ENCODE assay signal across 1 cellular context in the genomic region with DNA sequence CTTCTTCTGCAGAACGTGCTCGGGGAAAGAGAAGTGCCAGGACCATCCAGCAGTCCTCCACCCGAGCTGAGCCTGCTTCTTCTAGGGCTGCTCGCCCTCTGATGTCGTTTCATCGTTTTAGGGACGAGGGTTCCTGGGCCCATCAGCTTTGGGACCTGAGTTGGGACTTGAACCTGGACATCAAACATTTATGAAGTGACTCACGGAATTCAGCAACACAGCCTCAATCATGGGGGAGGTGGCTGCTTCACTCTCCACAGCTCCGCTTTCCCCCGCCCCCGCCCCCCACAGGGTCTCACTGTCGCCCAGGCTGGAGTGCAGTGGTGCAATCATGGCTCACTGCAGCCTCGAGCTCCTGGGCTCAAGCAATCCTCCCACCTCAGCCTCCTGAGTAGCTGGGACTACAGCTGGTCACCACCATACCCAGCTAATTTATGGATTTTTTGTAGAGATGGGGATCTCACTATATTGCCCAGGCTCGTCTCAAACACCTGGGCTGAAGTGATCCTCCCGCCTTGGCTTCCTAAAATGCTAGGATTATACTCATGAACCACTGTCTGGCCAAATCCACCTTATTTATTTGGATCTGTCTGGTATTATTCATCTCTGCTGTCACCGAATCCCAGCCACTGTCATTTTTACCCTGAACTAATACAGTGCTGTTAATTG.
TF ChIP-seq lines count a peak whose summit lies in the region.

No MANE protein-coding gene starts in this region.

TF ChIP-seq in HepG2, 621 proteins besides CTCF, POLR2A, EP300 and RAD21 (continued from another document):
- TF ChIP-seq, protein P1, sequence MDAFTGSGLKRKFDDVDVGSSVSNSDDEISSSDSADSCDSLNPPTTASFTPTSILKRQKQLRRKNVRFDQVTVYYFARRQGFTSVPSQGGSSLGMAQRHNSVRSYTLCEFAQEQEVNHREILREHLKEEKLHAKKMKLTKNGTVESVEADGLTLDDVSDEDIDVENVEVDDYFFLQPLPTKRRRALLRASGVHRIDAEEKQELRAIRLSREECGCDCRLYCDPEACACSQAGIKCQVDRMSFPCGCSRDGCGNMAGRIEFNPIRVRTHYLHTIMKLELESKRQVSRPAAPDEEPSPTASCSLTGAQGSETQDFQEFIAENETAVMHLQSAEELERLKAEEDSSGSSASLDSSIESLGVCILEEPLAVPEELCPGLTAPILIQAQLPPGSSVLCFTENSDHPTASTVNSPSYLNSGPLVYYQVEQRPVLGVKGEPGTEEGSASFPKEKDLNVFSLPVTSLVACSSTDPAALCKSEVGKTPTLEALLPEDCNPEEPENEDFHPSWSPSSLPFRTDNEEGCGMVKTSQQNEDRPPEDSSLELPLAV (CRISPR knock-in tag; conservative IDR thresholded peaks at IDR 0.05; ENCODE audit: low read depth) = no peak
- no peak for TF ChIP-seq TBL1XR1 (IDR thresholded peaks at IDR 0.05; ENCODE audit: borderline replicate concordance, low read length, partially characterized antibody)
- no peak for TF ChIP-seq RNF2 (conservative IDR thresholded peaks at IDR 0.05; ENCODE audit: low read depth)
- no peak for TF ChIP-seq CBX5 (CRISPR knock-in tag; IDR thresholded peaks at IDR 0.05; ENCODE audit: borderline replicate concordance)
- no peak for TF ChIP-seq EHMT2 (IDR thresholded peaks at IDR 0.05; ENCODE audit: borderline replicate concordance, low read depth, low read length)
- no peak for TF ChIP-seq ZNF101 (CRISPR knock-in tag; IDR thresholded peaks at IDR 0.05; ENCODE audit: borderline replicate concordance, low read depth)
- TF ChIP-seq ZKSCAN5 (CRISPR knock-in tag; IDR thresholded peaks at IDR 0.05) = no peak
- peak; percentile 86 for TF ChIP-seq ZMYM3 (CRISPR knock-in tag; IDR thresholded peaks at IDR 0.05)
- no peak for TF ChIP-seq ZNF44 (CRISPR knock-in tag; IDR thresholded peaks at IDR 0.05)
- TF ChIP-seq ZSCAN20 (CRISPR knock-in tag; IDR thresholded peaks at IDR 0.05; ENCODE audit: borderline replicate concordance) = no peak
- TF ChIP-seq KDM4B (CRISPR knock-in tag; IDR thresholded peaks at IDR 0.05) = no peak
- TF ChIP-seq NR1H2 (CRISPR knock-in tag; IDR thresholded peaks at IDR 0.05; ENCODE audit: borderline replicate concordance, low read depth) = no peak
- TF ChIP-seq KLF16 (CRISPR knock-in tag; IDR thresholded peaks at IDR 0.05) = no peak
- no peak for TF ChIP-seq TSC22D2 (CRISPR knock-in tag; IDR thresholded peaks at IDR 0.05; ENCODE audit: borderline replicate concordance)
- no peak for TF ChIP-seq REPIN1 (CRISPR knock-in tag; IDR thresholded peaks at IDR 0.05; ENCODE audit: borderline replicate concordance, low read depth)
- no peak for TF ChIP-seq ZNF547 (CRISPR knock-in tag; IDR thresholded peaks at IDR 0.05)
- peak; percentile 13; the same call in 1 of the 2 replicates for TF ChIP-seq CEBPG (CRISPR knock-in tag; IDR thresholded peaks at IDR 0.05)
- no peak for TF ChIP-seq PITX1 (CRISPR knock-in tag; IDR thresholded peaks at IDR 0.05)
- TF ChIP-seq ZFP62 (CRISPR knock-in tag; IDR thresholded peaks at IDR 0.05) = no peak
- no peak for TF ChIP-seq MYNN (CRISPR knock-in tag; IDR thresholded peaks at IDR 0.05; ENCODE audit: low read depth)
- TF ChIP-seq ZNF678 (CRISPR knock-in tag; IDR thresholded peaks at IDR 0.05) = no peak
- no peak for TF ChIP-seq KLF6 (CRISPR knock-in tag; IDR thresholded peaks at IDR 0.05)
- TF ChIP-seq ZNF383 (CRISPR knock-in tag; IDR thresholded peaks at IDR 0.05; ENCODE audit: borderline replicate concordance) = no peak
- TF ChIP-seq ZNF816 (CRISPR knock-in tag; IDR thresholded peaks at IDR 0.05; ENCODE audit: borderline replicate concordance) = no peak
- TF ChIP-seq ZNF225 (CRISPR knock-in tag; IDR thresholded peaks at IDR 0.05) = no peak
- TF ChIP-seq ZNF331 (CRISPR knock-in tag; IDR thresholded peaks at IDR 0.05) = peak; percentile 6; the same call in 1 of the 2 replicates
- TF ChIP-seq ZBTB7A (CRISPR knock-in tag; IDR thresholded peaks at IDR 0.05) = no peak
- no peak for TF ChIP-seq PCBP1 (IDR thresholded peaks at IDR 0.05; ENCODE audit: borderline replicate concordance, low read depth, low read length)
- no peak for TF ChIP-seq ZBTB8A (CRISPR knock-in tag; IDR thresholded peaks at IDR 0.05; ENCODE audit: borderline replicate concordance, low read depth)
- TF ChIP-seq ARNT2 (CRISPR knock-in tag; IDR thresholded peaks at IDR 0.05; ENCODE audit: low read depth) = no peak
- TF ChIP-seq STAT5B (CRISPR knock-in tag; IDR thresholded peaks at IDR 0.05) = no peak
- no peak for TF ChIP-seq PCBP2 (optimal IDR thresholded peaks at IDR 0.05; ENCODE audit: low read depth, low read length, poor library complexity, severe bottlenecking)
- 0 out of 2 replicates have a peak, but pooled peaks have one; percentile 2 for TF ChIP-seq SMAD3 (CRISPR knock-in tag; IDR thresholded peaks at IDR 0.05)
- no peak for TF ChIP-seq SP2 (CRISPR knock-in tag; IDR thresholded peaks at IDR 0.05)
- TF ChIP-seq KDM1A (CRISPR knock-in tag; IDR thresholded peaks at IDR 0.05) = no peak
- TF ChIP-seq MAFK (conservative IDR thresholded peaks at IDR 0.05 in 1 of 2, IDR thresholded peaks at IDR 0.05 in 1 of 2; ENCODE audit: low read length in 2 of 2) = no peak
- no peak for TF ChIP-seq TCF7L2 (IDR thresholded peaks at IDR 0.05; ENCODE audit: low read depth, low read length)
- no peak for TF ChIP-seq CENPT (CRISPR knock-in tag; IDR thresholded peaks at IDR 0.05; ENCODE audit: low read depth)
- no peak for TF ChIP-seq MZF1 (CRISPR knock-in tag; IDR thresholded peaks at IDR 0.05; ENCODE audit: borderline replicate concordance)
- no peak for TF ChIP-seq ZNF790 (CRISPR knock-in tag; IDR thresholded peaks at IDR 0.05; ENCODE audit: borderline replicate concordance)
- TF ChIP-seq FIP1L1 (IDR thresholded peaks at IDR 0.05; ENCODE audit: borderline replicate concordance, insufficient read depth, low read depth, low read length) = no peak
